ENCODE assay signal across 8 cellular contexts in the genomic region with DNA sequence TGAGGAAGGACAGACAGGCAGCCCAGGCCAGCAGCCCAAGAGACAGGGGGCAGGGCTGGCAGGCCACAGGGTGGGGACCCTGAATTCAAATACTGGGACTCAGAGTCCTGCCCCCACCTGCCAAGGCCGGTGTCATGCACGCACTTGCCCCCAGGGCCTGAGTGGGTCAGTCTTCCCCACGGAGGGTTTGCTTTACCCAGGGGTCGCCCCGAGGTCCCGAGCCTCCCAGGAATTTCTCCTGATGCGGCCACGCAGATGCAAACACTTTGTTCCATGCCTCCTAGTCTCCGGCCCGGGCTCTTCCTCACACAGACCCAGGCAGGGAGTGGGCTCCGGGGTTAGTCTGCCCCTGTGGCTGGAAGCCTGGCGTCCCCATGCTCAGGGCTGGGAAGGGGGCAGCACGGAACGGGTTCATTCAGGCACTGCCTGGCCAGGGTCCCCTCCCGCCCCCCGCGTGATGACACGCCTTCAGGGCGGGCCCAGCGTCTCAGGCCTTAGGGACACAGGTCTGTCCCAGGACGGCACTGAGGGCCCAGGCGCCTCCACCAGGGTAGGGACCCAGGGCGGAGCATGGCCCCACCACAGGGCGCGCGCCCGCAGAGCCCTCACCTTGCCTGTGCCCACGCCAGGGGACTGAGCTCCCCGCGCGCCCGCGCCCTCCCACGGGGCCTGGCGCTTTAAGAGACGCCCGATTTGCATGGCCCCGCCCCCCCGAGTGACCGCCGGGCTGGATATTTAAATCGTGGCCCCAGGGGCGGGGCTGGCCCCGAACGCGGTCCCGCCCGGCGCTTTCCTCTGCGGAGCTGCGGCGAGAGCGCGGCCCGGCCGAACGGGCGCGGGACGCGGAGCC. TPM values are rescaled to one million over a fixed set of nuclear protein-coding genes. Genes with fewer than 3 reads are reported as not detected.
DNase-seq lines count a peak whose midpoint lies in the region; ATAC-seq and FAIRE-seq lines count a peak whose summit lies in the region.

TSS of gene SNED1 (plus strand) at position 763 of the 850 bp plus-strand sequence. CDS start 220 bp downstream, outside the sequence.

- peak; percentile 84 for ATAC-seq in activated CD8-positive, alpha-beta T cell treated with anti-CD3 and anti-CD28 coated beads, Interleukin-2, amount 10 ng/mL, durations not matched to agents 7 days and 5 days
- ATAC-seq in effector memory CD8-positive, alpha-beta T cell (replicated peaks): peak; percentile 77
- no peak for ATAC-seq in GM18868 (IDR thresholded peaks at IDR 0.05; ENCODE audit: unreplicated experiment)

- CTCF ChIA-PET in activated CD8-positive, alpha-beta T cell treated with anti-CD3 and anti-CD28 coated beads, Interleukin-2, amount 10 ng/mL, durations not matched to agents 7 days and 5 days (lab: Charles Lee): no interaction called here

- H3K4me1 Mint-ChIP-seq in activated CD8-positive, alpha-beta T cell treated with anti-CD3 and anti-CD28 coated beads, Interleukin-2, amount 10 ng/mL, durations not matched to agents 7 days and 5 days (ENCODE audit: low read depth): no peaks in the 10 kb centered on the region
- peaks cover 0 to 3% of the 10 kb centered on the region in 2 donors for H3K4me1 Mint-ChIP-seq in effector memory CD8-positive, alpha-beta T cell (ENCODE audit: low read depth in 2 of 2)

- peaks cover 25% of the 10 kb centered on the region for H3K27me3 Mint-ChIP-seq in activated CD8-positive, alpha-beta T cell treated with anti-CD3 and anti-CD28 coated beads, Interleukin-2, amount 10 ng/mL, durations not matched to agents 7 days and 5 days (ENCODE audit: low read depth)
- peaks cover 35 to 57% of the 10 kb centered on the region in 2 donors for H3K27me3 Mint-ChIP-seq in effector memory CD8-positive, alpha-beta T cell

- H3K36me3 Mint-ChIP-seq in activated CD8-positive, alpha-beta T cell treated with anti-CD3 and anti-CD28 coated beads, Interleukin-2, amount 10 ng/mL, durations not matched to agents 7 days and 5 days (ENCODE audit: low read depth): no peaks in the 10 kb centered on the region
- peaks cover 3% of the 10 kb centered on the region for H3K36me3 Mint-ChIP-seq in effector memory CD8-positive, alpha-beta T cell (ENCODE audit: insufficient read depth)

- no peak within 1 kb of the TSS for H3K27ac Mint-ChIP-seq in activated CD8-positive, alpha-beta T cell treated with anti-CD3 and anti-CD28 coated beads, Interleukin-2, amount 10 ng/mL, durations not matched to agents 7 days and 5 days
- no peak within 1 kb of the TSS for H3K27ac Mint-ChIP-seq in effector memory CD8-positive, alpha-beta T cell

- H3K9me3 Mint-ChIP-seq in activated CD8-positive, alpha-beta T cell treated with anti-CD3 and anti-CD28 coated beads, Interleukin-2, amount 10 ng/mL, durations not matched to agents 7 days and 5 days (ENCODE audit: insufficient read depth): no peaks in the 10 kb centered on the region
- H3K9me3 Mint-ChIP-seq in effector memory CD8-positive, alpha-beta T cell: no peaks in the 10 kb centered on the region

- H3K4me3 Mint-ChIP-seq in activated CD8-positive, alpha-beta T cell treated with anti-CD3 and anti-CD28 coated beads, Interleukin-2, amount 10 ng/mL, durations not matched to agents 7 days and 5 days: no peak within 1 kb of the TSS
- H3K4me3 Mint-ChIP-seq in effector memory CD8-positive, alpha-beta T cell: peak within 1 kb of the TSS; percentile 30 to 50

- POLR2A ChIA-PET in activated CD8-positive, alpha-beta T cell treated with anti-CD3 and anti-CD28 coated beads, Interleukin-2, amount 10 ng/mL, durations not matched to agents 7 days and 5 days (lab: Charles Lee): no interaction called here

- peak; percentile 53 for DNase-seq in GM18507 (ENCODE audit: extremely low spot score, insufficient read length, low read depth)
- DNase-seq in NCI-H2227 (lab: John Stamatoyannopoulos, UW; ENCODE audit: unreplicated experiment): peak; percentile 85
- DNase-seq in activated CD8-positive, alpha-beta T cell treated with anti-CD3 and anti-CD28 coated beads, Interleukin-2, amount 10 ng/mL, durations not matched to agents 7 days and 5 days: peak; percentile 74
- peak in 1 of 3 experiments; percentile 10 for DNase-seq in effector memory CD8-positive, alpha-beta T cell
- DNase-seq in medulla oblongata (ENCODE audit: extremely low spot score): peak; percentile 68
- peak; percentile 31 to 32 for DNase-seq in stimulated activated CD8-positive, alpha-beta memory T cell treated with anti-CD3 and anti-CD28 coated beads, Interleukin-15, amount 100 ng/mL, for 4 hours (ENCODE audit: low read depth in 2 of 2)
- DNase-seq in NCI-H1694 (lab: John Stamatoyannopoulos, UW): no peak

- FAIRE-seq in GM18507 (lab: Jason Lieb, UNC): no peak

RNA-seq across cellular contexts. Expression of gene SNED1, which starts in this region (rescaled TPM):
- 1 to 10 TPM; 3.4 to 3.5 TPM for total RNA-seq in activated CD8-positive, alpha-beta T cell treated with anti-CD3 and anti-CD28 coated beads, Interleukin-2, amount 10 ng/mL, durations not matched to agents 7 days and 5 days
